Comparison of ENCODE assay signal across 1 cellular context in genomic region chr6:45586216-45587171, GRCh38.
TF ChIP-seq lines count a peak whose summit lies in the region.

No MANE protein-coding gene starts in this region.

TF ChIP-seq in HepG2, 621 proteins besides CTCF, POLR2A, EP300 and RAD21 (continued from another document):
- TF ChIP-seq SIX4 (CRISPR knock-in tag; IDR thresholded peaks at IDR 0.05), result no peak
- TF ChIP-seq, protein P1, sequence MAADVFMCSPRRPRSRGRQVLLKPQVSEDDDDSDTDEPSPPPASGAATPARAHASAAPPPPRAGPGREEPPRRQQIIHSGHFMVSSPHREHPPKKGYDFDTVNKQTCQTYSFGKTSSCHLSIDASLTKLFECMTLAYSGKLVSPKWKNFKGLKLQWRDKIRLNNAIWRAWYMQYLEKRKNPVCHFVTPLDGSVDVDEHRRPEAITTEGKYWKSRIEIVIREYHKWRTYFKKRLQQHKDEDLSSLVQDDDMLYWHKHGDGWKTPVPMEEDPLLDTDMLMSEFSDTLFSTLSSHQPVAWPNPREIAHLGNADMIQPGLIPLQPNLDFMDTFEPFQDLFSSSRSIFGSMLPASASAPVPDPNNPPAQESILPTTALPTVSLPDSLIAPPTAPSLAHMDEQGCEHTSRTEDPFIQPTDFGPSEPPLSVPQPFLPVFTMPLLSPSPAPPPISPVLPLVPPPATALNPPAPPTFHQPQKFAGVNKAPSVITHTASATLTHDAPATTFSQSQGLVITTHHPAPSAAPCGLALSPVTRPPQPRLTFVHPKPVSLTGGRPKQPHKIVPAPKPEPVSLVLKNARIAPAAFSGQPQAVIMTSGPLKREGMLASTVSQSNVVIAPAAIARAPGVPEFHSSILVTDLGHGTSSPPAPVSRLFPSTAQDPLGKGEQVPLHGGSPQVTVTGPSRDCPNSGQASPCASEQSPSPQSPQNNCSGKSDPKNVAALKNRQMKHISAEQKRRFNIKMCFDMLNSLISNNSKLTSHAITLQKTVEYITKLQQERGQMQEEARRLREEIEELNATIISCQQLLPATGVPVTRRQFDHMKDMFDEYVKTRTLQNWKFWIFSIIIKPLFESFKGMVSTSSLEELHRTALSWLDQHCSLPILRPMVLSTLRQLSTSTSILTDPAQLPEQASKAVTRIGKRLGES (CRISPR knock-in tag; IDR thresholded peaks at IDR 0.05; ENCODE audit: borderline replicate concordance), result no peak
- no peak for TF ChIP-seq JUNB (CRISPR knock-in tag; IDR thresholded peaks at IDR 0.05; ENCODE audit: borderline replicate concordance)
